ENCODE assay signal across 9 cellular contexts in genomic region chr20:44643596-44644383, GRCh38. TPM values are rescaled to one million over a fixed set of nuclear protein-coding genes. Genes with fewer than 3 reads are reported as not detected.
DNase-seq lines count a peak whose midpoint lies in the region; ATAC-seq and TF ChIP-seq lines count a peak whose summit lies in the region.
"Had no signal": no experiment of that assay in that cellular context is flagged by ENCODE, and none has a peak within 500 bp of the region (broad histone marks: within the 10 kb centered on the region; RNA-seq: fewer than 3 reads in every experiment).

No MANE protein-coding gene starts in this region.

- H3K36me3 Mint-ChIP-seq in CD8-positive, alpha-beta T cell = peaks cover 12% of the 10 kb centered on the region
- peaks cover 22% of the 10 kb centered on the region for H3K36me3 Mint-ChIP-seq in activated T-helper 2 cell treated with anti-CD3 and anti-CD28 coated beads, Interferon-gamma antibody, Interleukin-2, Interleukin-4, amounts not matched to agents 10 μg/mL and 5 μg/mL and 100 μg/mL, durations not matched to agents 14 hours and 24 hours and 36 hours (ENCODE audit: low read depth)

- H3K4me1 Mint-ChIP-seq in CD8-positive, alpha-beta T cell (ENCODE audit: low read depth) = peaks cover 79% of the 10 kb centered on the region
- peaks cover 70% of the 10 kb centered on the region for H3K4me1 Mint-ChIP-seq in activated T-helper 2 cell treated with anti-CD3 and anti-CD28 coated beads, Interferon-gamma antibody, Interleukin-2, Interleukin-4, amounts not matched to agents 10 μg/mL and 5 μg/mL and 100 μg/mL, durations not matched to agents 14 hours and 24 hours and 36 hours (ENCODE audit: low read depth)

- no peak for TF ChIP-seq POLR2A in gastroesophageal sphincter (IDR thresholded peaks at IDR 0.05)

- 55 to 66% methylated on average over 8 to 12 of the region's 20 CpGs for WGBS in gastroesophageal sphincter (ENCODE audit: low coverage in 1 of 2), 2 donors
- 47 to 54% (median 48%) methylated on average over 20 of the region's 20 CpGs for WGBS in psoas muscle, 3 donors

- peak overlapping the region; percentile 93 for H3K27ac Mint-ChIP-seq in CD8-positive, alpha-beta T cell
- H3K27ac Mint-ChIP-seq in activated T-helper 2 cell treated with anti-CD3 and anti-CD28 coated beads, Interferon-gamma antibody, Interleukin-2, Interleukin-4, amounts not matched to agents 10 μg/mL and 5 μg/mL and 100 μg/mL, durations not matched to agents 14 hours and 24 hours and 36 hours = peak overlapping the region; percentile 88

- no peaks in the 10 kb centered on the region for H3K27me3 Mint-ChIP-seq in CD8-positive, alpha-beta T cell (ENCODE audit: low read depth)
- H3K27me3 Mint-ChIP-seq in activated T-helper 2 cell treated with anti-CD3 and anti-CD28 coated beads, Interferon-gamma antibody, Interleukin-2, Interleukin-4, amounts not matched to agents 10 μg/mL and 5 μg/mL and 100 μg/mL, durations not matched to agents 14 hours and 24 hours and 36 hours (ENCODE audit: low read depth) = no peaks in the 10 kb centered on the region

- no peaks in the 10 kb centered on the region for H3K9me3 Mint-ChIP-seq in CD8-positive, alpha-beta T cell
- H3K9me3 Mint-ChIP-seq in activated T-helper 2 cell treated with anti-CD3 and anti-CD28 coated beads, Interferon-gamma antibody, Interleukin-2, Interleukin-4, amounts not matched to agents 10 μg/mL and 5 μg/mL and 100 μg/mL, durations not matched to agents 14 hours and 24 hours and 36 hours = no peaks in the 10 kb centered on the region

- TF ChIP-seq CTCF in CD8-positive, alpha-beta T cell (IDR thresholded peaks at IDR 0.05) = no peak
- TF ChIP-seq CTCF in gastroesophageal sphincter (IDR thresholded peaks at IDR 0.05) (no peak), psoas muscle (IDR thresholded peaks at IDR 0.05) (no peak)

- TF ChIP-seq EP300 in gastroesophageal sphincter (IDR thresholded peaks at IDR 0.05) = no peak

- no peaks in the 10 kb centered on the region for H3K9me3 ChIP-seq in CD8-positive, alpha-beta T cell (ENCODE audit: low read length)
- no peaks in the 10 kb centered on the region for H3K9me3 ChIP-seq in gastroesophageal sphincter
- H3K9me3 ChIP-seq in psoas muscle = no peaks in the 10 kb centered on the region
- H3K9me3 ChIP-seq: HAP-1 had no signal

- no peaks in the 10 kb centered on the region for H3K27me3 ChIP-seq in CD8-positive, alpha-beta T cell (ENCODE audit: insufficient read depth, low read length)
- no peaks in the 10 kb centered on the region for H3K27me3 ChIP-seq in gastroesophageal sphincter
- H3K27me3 ChIP-seq in psoas muscle (ENCODE audit: insufficient read depth in 3 of 3, low read length in 2 of 3) = no peaks in the 10 kb centered on the region

- peak overlapping the region; percentile 67 for H3K4me3 Mint-ChIP-seq in CD8-positive, alpha-beta T cell
- peak overlapping the region; percentile 4 for H3K4me3 Mint-ChIP-seq in activated T-helper 2 cell treated with anti-CD3 and anti-CD28 coated beads, Interferon-gamma antibody, Interleukin-2, Interleukin-4, amounts not matched to agents 10 μg/mL and 5 μg/mL and 100 μg/mL, durations not matched to agents 14 hours and 24 hours and 36 hours (ENCODE audit: low read depth)

- intact Hi-C loops in CD8-positive, alpha-beta T cell (cut with DNase I, micrococcal nuclease) = loop anchor here (1.0 to 10.0 kb wide), 5 partner anchors 8 to 429 kb away; partner anchors contain the start of genes ADA (in 1 of the 2) and OSER1 (in 1 of the 2)
- intact Hi-C loops in activated T-helper 2 cell treated with anti-CD3 and anti-CD28 coated beads, Interferon-gamma antibody, Interleukin-2, Interleukin-4, amounts not matched to agents 10 μg/mL and 5 μg/mL and 100 μg/mL, durations not matched to agents 14 hours and 24 hours and 36 hours (cut with micrococcal nuclease) = loop anchor here (5.0 kb wide), 2 partner anchors 39 to 244 kb away; partner anchors contain the start of gene YWHAB
- intact Hi-C loops in psoas muscle (cut with DNase I) = no loop called here

- CTCF ChIA-PET in CD8-positive, alpha-beta T cell (lab: Charles Lee) = interaction anchor here (0.6 to 14.7 kb wide), 6 partner anchors 7 to 527 kb away, joined by 3 to 161 read pairs (median 6); no protein-coding TSS in a partner anchor

- DNase-seq in CD8-positive, alpha-beta T cell = peak in 6 of 7 experiments; percentile 24 to 68 (median 60)
- DNase-seq in MV-4-11 (lab: John Stamatoyannopoulos, UW) (peak; percentile 73), psoas muscle (peak; percentile 76 to 82), GDM1 (lab: John Stamatoyannopoulos, UW) (no peak)
- DNase-seq in activated T-helper 2 cell treated with anti-CD3 and anti-CD28 coated beads, Interferon-gamma antibody, Interleukin-2, Interleukin-4, amounts not matched to agents 10 μg/mL and 5 μg/mL and 100 μg/mL, durations not matched to agents 14 hours and 24 hours and 36 hours (ENCODE audit: low spot score) = peak; percentile 35

- H3K36me3 ChIP-seq in CD8-positive, alpha-beta T cell (ENCODE audit: insufficient read depth, low read length) = no peaks in the 10 kb centered on the region
- H3K36me3 ChIP-seq in gastroesophageal sphincter (no peaks in the 10 kb centered on the region), psoas muscle (ENCODE audit: insufficient read depth in 1 of 2, low read depth in 1 of 2) (no peaks in the 10 kb centered on the region)
- H3K36me3 ChIP-seq: HAP-1 had no signal

- POLR2A ChIA-PET in CD8-positive, alpha-beta T cell (lab: Charles Lee) = interaction anchor here (0.8 to 2.1 kb wide), 9 partner anchors 8 to 425 kb away, joined by 3 to 11 read pairs (median 3); partner anchors contain the start of gene ADA

- peak; percentile 45 for ATAC-seq in CD8-positive, alpha-beta T cell
- ATAC-seq in gastroesophageal sphincter = peak; percentile 71
- peak; percentile 33 to 65 (median 63) for ATAC-seq in psoas muscle
- no peak for ATAC-seq in GM19452 (IDR thresholded peaks at IDR 0.05; ENCODE audit: unreplicated experiment)
- ATAC-seq in GM21529 (IDR thresholded peaks at IDR 0.05; ENCODE audit: unreplicated experiment) = no peak

- H3K27ac ChIP-seq in CD8-positive, alpha-beta T cell (ENCODE audit: low read depth, low read length) = peak overlapping the region; percentile 51
- H3K27ac ChIP-seq in gastroesophageal sphincter = peak overlapping the region in 3 of 4 donors; percentile 72 to 81 (median 74)
- H3K27ac ChIP-seq in psoas muscle = peak overlapping the region; percentile 56

- peaks cover 79% of the 10 kb centered on the region for H3K4me1 ChIP-seq in CD8-positive, alpha-beta T cell (ENCODE audit: insufficient read depth, low read length)
- H3K4me1 ChIP-seq in gastroesophageal sphincter (peaks cover 0 to 76% (median 32%) of the 10 kb centered on the region in 3 donors), psoas muscle (peaks cover 21% of the 10 kb centered on the region)
- H3K4me1 ChIP-seq: HAP-1 had no signal

- no peak overlapping the region for H3K4me3 ChIP-seq in CD8-positive, alpha-beta T cell (ENCODE audit: low read depth, low read length)
- H3K4me3 ChIP-seq in gastroesophageal sphincter (no peak overlapping the region), psoas muscle (no peak overlapping the region)
- H3K4me3 ChIP-seq: HAP-1 had no signal

RNA-seq across cellular contexts. Expression of gene ADA, which starts 7.7 kb away (rescaled TPM):
- total RNA-seq in CD8-positive, alpha-beta T cell = 10 to 100 TPM; 27.9 to 30.2 TPM
- total RNA-seq in activated T-helper 2 cell treated with anti-CD3 and anti-CD28 coated beads, Interferon-gamma antibody, Interleukin-2, Interleukin-4, amounts not matched to agents 10 μg/mL and 5 μg/mL and 100 μg/mL, durations not matched to agents 14 hours and 24 hours and 36 hours = 33.3 and 34.5 TPM in 2 replicates
- 10 to 100 TPM in 2 of 4 donors, 1 to 10 TPM in 2; 7.6 to 14.5 (median 10.4) TPM for total RNA-seq in gastroesophageal sphincter
- total RNA-seq in psoas muscle = 1 to 10 TPM; 3.3 to 4.9 (median 4.0) TPM
- 1 to 10 TPM; 3.5 to 5.8 (median 4.2) TPM for polyA plus RNA-seq in psoas muscle

Comparison
In these comparisons a context has a peak if more than half of its experiments do, and no peak if none do; other contexts are left out.
1. ATAC-seq: peak in CD8-positive, alpha-beta T cell (single experiment), gastroesophageal sphincter (single experiment) and psoas muscle (4 of 4); none in GM19452 (single experiment) and GM21529 (single experiment).
2. intact Hi-C loops: an anchor here in CD8-positive, alpha-beta T cell (1.0 to 10.0 kb wide) and activated T-helper 2 cell treated with anti-CD3 and anti-CD28 coated beads, Interferon-gamma antibody, Interleukin-2, Interleukin-4, amounts not matched to agents 10 μg/mL and 5 μg/mL and 100 μg/mL, durations not matched to agents 14 hours and 24 hours and 36 hours (5.0 kb wide); none called in psoas muscle.
3. Peak in every context shown above with its lines, with median percentiles within 50 percentile points of each other: H3K27ac ChIP-seq.